In the genomic region with DNA sequence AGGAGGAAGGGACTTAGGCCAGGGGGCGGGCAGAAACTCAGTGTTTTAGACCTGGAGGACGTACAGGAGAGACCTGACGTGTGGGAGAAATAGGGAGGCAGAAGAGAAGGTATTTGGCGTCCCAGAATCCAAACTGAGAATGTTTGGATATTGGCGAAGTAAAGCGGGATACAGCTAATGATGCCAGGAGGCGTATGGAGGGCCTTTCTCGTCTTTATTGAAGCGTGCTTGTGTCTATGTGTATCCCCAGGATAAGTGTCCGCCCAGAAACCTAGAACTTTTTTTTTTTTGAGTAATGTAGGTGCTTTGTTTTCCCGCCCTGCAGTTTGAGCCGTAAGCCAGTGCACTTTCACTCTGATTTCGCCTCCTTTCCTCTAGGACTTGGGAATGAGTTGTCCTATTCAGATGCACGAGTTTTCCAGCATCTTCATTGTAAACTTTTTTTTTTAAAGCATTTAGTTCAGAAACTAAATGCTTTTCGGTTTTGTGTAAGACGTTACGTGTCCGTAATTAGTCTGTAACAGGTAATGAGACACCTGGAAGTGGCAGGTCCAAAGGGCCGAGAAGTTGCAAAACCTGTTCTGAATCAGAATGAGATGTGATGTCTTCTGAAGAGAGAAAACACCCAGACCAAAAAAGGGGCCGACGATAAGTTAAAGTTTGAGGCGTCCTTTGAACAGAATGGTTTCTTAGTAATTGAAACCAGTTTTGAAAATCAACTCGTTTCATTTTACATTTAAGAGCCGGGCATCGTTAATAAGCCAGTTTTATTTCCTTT, we compare ENCODE assay signal across 8 cellular contexts. TPM values are rescaled to one million over a fixed set of nuclear protein-coding genes. Genes with fewer than 3 reads are reported as not detected.
DNase-seq lines count a peak whose midpoint lies in the region; ATAC-seq and TF ChIP-seq lines count a peak whose summit lies in the region.

No MANE protein-coding gene starts in this region.

- H3K36me3 ChIP-seq in BLaER1: peaks cover 25% of the 10 kb centered on the region
- H3K36me3 ChIP-seq in breast epithelium: no peaks in the 10 kb centered on the region

- peak overlapping the region; percentile 85 for H3K4me2 ChIP-seq in BLaER1

- no peak for TF ChIP-seq POLR2A in breast epithelium (IDR thresholded peaks at IDR 0.05)

- no peak for TF ChIP-seq CTCF in breast epithelium (IDR thresholded peaks at IDR 0.05)

- H3K4me3 ChIP-seq in BLaER1: peak overlapping the region; percentile 97
- peak overlapping the region; percentile 87 to 95 (median 92) for H3K4me3 ChIP-seq in breast epithelium

- peaks cover 53% of the 10 kb centered on the region for H4K20me1 ChIP-seq in BLaER1

- peak overlapping the region; percentile 99 for H3K27ac ChIP-seq in BLaER1
- H3K27ac ChIP-seq in breast epithelium: peak overlapping the region; percentile 98 to 99
- H3K27ac ChIP-seq in layer of hippocampus (ENCODE audit: low read depth, low read length): peak overlapping the region; percentile 90

- peaks cover 40% of the 10 kb centered on the region for H3K4me1 ChIP-seq in BLaER1
- peaks cover 0 to 7% of the 10 kb centered on the region in 2 donors for H3K4me1 ChIP-seq in breast epithelium

- DNase-seq in NCI-H510A treated with DMSO at 0.1 percent for 48 hours (lab: John Stamatoyannopoulos, UW): peak; percentile 28
- peak in 1 of 2 donors; percentile 49 for DNase-seq in breast epithelium (ENCODE audit: low spot score in 2 of 2)
- peak; percentile 46 for DNase-seq in superior temporal gyrus (ENCODE audit: extremely low spot score)
- no peak for DNase-seq in NCI-H2081 treated with DMSO at 0.1 percent for 48 hours (lab: John Stamatoyannopoulos, UW)

- intact Hi-C loops in breast epithelium (cut with DNase I; ENCODE audit: low total_unique reads): no loop called here

- ATAC-seq in GM18520 (IDR thresholded peaks at IDR 0.05; ENCODE audit: unreplicated experiment) (peak; percentile 3), HG02981 (IDR thresholded peaks at IDR 0.05; ENCODE audit: unreplicated experiment) (peak; percentile 20)

- peak overlapping the region; percentile 100 for H3K9ac ChIP-seq in BLaER1

- H3K27me3 ChIP-seq in BLaER1 (no peaks in the 10 kb centered on the region), breast epithelium (no peaks in the 10 kb centered on the region), layer of hippocampus (ENCODE audit: control insufficient read depth, insufficient read depth, low read length) (no peaks in the 10 kb centered on the region)

- no peaks in the 10 kb centered on the region; the same call in 1 of the 2 replicates for H3K9me3 ChIP-seq in BLaER1
- no peaks in the 10 kb centered on the region for H3K9me3 ChIP-seq in breast epithelium

RNA-seq across cellular contexts. Expression of a gene that starts 0.7 kb away (rescaled TPM):
- total RNA-seq in breast epithelium: 10 to 100 TPM in 2 of 3 donors, 1 to 10 TPM in 1; 7.8 to 23.6 (median 15.4) TPM

RNA-seq across cellular contexts. Expression of a gene that starts 8.6 kb away (rescaled TPM):
- 10 to 100 TPM; 11.8 to 28.4 (median 18.0) TPM for total RNA-seq in breast epithelium
